Comparison of ENCODE assay signal across 20 cellular contexts in the genomic region with DNA sequence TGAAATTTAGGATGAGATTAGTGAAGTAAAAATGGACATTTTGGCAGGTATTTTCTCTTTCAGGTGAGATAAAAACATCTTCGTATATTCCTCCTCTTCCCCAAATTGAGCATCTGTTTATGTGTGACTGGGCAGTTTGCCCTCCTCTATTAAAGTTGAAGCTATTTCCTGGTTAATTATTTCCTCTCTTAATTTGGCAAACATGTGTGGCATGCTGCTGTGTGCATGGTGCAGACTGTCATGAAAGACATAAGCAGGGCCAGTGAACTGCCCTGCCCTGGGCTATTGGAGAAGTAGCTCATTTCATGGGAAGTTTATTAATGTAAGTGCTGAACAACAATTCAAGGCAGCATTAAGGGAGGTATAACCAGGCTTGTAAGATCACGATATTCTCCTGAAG. TPM values are rescaled to one million over a fixed set of nuclear protein-coding genes. Genes with fewer than 3 reads are reported as not detected.
DNase-seq lines count a peak whose midpoint lies in the region; ATAC-seq, FAIRE-seq and TF ChIP-seq lines count a peak whose summit lies in the region.
"Had no signal": no experiment of that assay in that cellular context is flagged by ENCODE, and none has a peak within 500 bp of the region (broad histone marks: within the 10 kb centered on the region; RNA-seq: fewer than 3 reads in every experiment).

No MANE protein-coding gene starts in this region.

- H3K79me2 ChIP-seq in GM23248 (ENCODE audit: insufficient read depth), result no peaks in the 10 kb centered on the region
- H3K79me2 ChIP-seq in HepG2 (ENCODE audit: insufficient read depth, low read length), result no peaks in the 10 kb centered on the region

- CTCF ChIA-PET in HepG2 (lab: Yijun Ruan, JAX; ENCODE audit: low intra/inter-chr PET ratio, low total read pairs), result no interaction called here

- H3K9ac ChIP-seq in GM23248 (no peak overlapping the region), HepG2 (ENCODE audit: insufficient read depth, low read depth, low read length) (no peak overlapping the region)

- ATAC-seq in GM19463 (IDR thresholded peaks at IDR 0.05; ENCODE audit: unreplicated experiment) (no peak), HepG2 (no peak)
- ATAC-seq: HCT116 had no signal

- peak; percentile 29 for DNase-seq in DMS79 (lab: John Stamatoyannopoulos, UW)
- DNase-seq in NCI-H1694 treated with DMSO at 0.1 percent for 48 hours (lab: John Stamatoyannopoulos, UW), result peak; percentile 45
- DNase-seq in left kidney (ENCODE audit: low read depth, low spot score), result peak; percentile 26
- DNase-seq in GM23248, result no peak
- DNase-seq in HepG2 (ENCODE audit: low spot score), result no peak
- DNase-seq: ACHN, AML-193, Caco-2, MV-4-11, NCI-H187, NCI-H2171 treated with DMSO at 0.1 percent for 48 hours, NCI-H446 treated with DMSO at 0.1 percent for 48 hours, NCI-H82, T-helper 2 cell had no signal

- intact Hi-C loops in HepG2 (cut with micrococcal nuclease; ENCODE audit: unreplicated experiment), result no loop called here

- no TSS peak for BruUV-seq in HepG2 (replicated peaks; lab: Mats Ljungman, UMichigan)

- no peaks in the 10 kb centered on the region for H3K9me2 ChIP-seq in GM23248 (ENCODE audit: insufficient read depth)

- H4K20me1 ChIP-seq in GM23248 (ENCODE audit: insufficient read depth) (no peaks in the 10 kb centered on the region), HepG2 (ENCODE audit: insufficient read depth, low read length) (no peaks in the 10 kb centered on the region)

- TF ChIP-seq RAD21 in HepG2 (CRISPR knock-in tag; IDR thresholded peaks at IDR 0.05), result no peak

- H3K27me3 ChIP-seq in GM23248 (replicated peaks; ENCODE audit: insufficient read depth) (no peaks in the 10 kb centered on the region), HepG2 (ENCODE audit: control insufficient read depth in 1 of 2, insufficient read depth in 2 of 2, low read length in 2 of 2) (0 out of 5 replicates have a peak, but pooled peaks cover 0 to 3% of the 10 kb centered on the region in 2 experiments)
- H3K27me3 ChIP-seq: SJSA1 had no signal

- no peak for FAIRE-seq in HepG2 (lab: Jason Lieb, UNC)
- FAIRE-seq: GM12892, HTR-8/SVneo had no signal

- in situ Hi-C loops in GM23248 (cut with MboI), result no loop called here
- in situ Hi-C loops in HepG2 (cut with HindIII; ENCODE audit: extremely low pct_ligation_motif_present, low pct_unique_long_range_greater_than_20kb), result no loop called here

- H2AFZ ChIP-seq in GM23248 (no peak overlapping the region), HepG2 (ENCODE audit: low read length) (no peak overlapping the region)

- no peak for TF ChIP-seq CTCF in 22Rv1 (IDR thresholded peaks at IDR 0.05)
- TF ChIP-seq CTCF in HepG2 (CRISPR knock-in tag; IDR thresholded peaks at IDR 0.05), result no peak

- 0 out of 2 replicates have a peak, but pooled peaks cover 2% of the 10 kb centered on the region for H3F3A ChIP-seq in GM23248 (ENCODE audit: insufficient read depth)

- H3K4me3 ChIP-seq in GM23248, result no peak overlapping the region
- H3K4me3 ChIP-seq in HepG2 (replicated peaks in 1 of 3; ENCODE audit: insufficient read depth in 1 of 3, low read depth in 2 of 3, low read length in 3 of 3), result no peak overlapping the region
- H3K4me3 ChIP-seq: SJSA1 had no signal

- H3K4me1 ChIP-seq in GM23248 (ENCODE audit: insufficient read depth) (no peaks in the 10 kb centered on the region), HepG2 (ENCODE audit: insufficient read depth, low read length) (no peaks in the 10 kb centered on the region)
- H3K4me1 ChIP-seq: Caco-2, SJSA1 had no signal

- TF ChIP-seq POLR2A in HepG2 (IDR thresholded peaks at IDR 0.05; ENCODE audit: insufficient read depth in 1 of 2, low read depth in 2 of 2, low read length in 2 of 2), result no peak

- H3K36me3 ChIP-seq in GM23248 (ENCODE audit: low read depth) (no peaks in the 10 kb centered on the region), HepG2 (replicated peaks in 1 of 2; ENCODE audit: control insufficient read depth in 1 of 2, insufficient read depth in 2 of 2, low read length in 2 of 2) (no peaks in the 10 kb centered on the region)
- H3K36me3 ChIP-seq: SJSA1 had no signal

- H3K9me3 ChIP-seq in GM23248 (ENCODE audit: low read depth), result no peaks in the 10 kb centered on the region
- H3K9me3 ChIP-seq in HepG2 (ENCODE audit: low read length), result no peaks in the 10 kb centered on the region
- H3K9me3 ChIP-seq: Caco-2, SJSA1 had no signal

- TF ChIP-seq EP300 in HepG2 (IDR thresholded peaks at IDR 0.05; ENCODE audit: low read depth in 2 of 2, low read length in 2 of 2) (no peak), HepG2 (CRISPR knock-in tag; IDR thresholded peaks at IDR 0.05; ENCODE audit: borderline replicate concordance) (no peak)

- H3K27ac ChIP-seq in 22Rv1 (peak overlapping the region; percentile 78), GM23248 (no peak overlapping the region), HepG2 (ENCODE audit: extremely low read length, insufficient read depth, low read length) (no peak overlapping the region)
- H3K27ac ChIP-seq: SJSA1 had no signal

- 79 to 95% methylated on average over 2 of the region's 2 CpGs for WGBS in GM23248 (ENCODE audit: low coverage in 1 of 2, low lambda C conversion rate in 2 of 2, missing lambda C conversion rate in 2 of 2), 2 experiments
- 45% methylated on average over 2 of the region's 2 CpGs for WGBS in HepG2 (ENCODE audit: low lambda C conversion rate)

- POLR2A ChIA-PET in HepG2 (lab: Yijun Ruan, JAX), result no interaction called here

- H3K4me2 ChIP-seq in GM23248 (ENCODE audit: unreplicated experiment), result no peak overlapping the region
- no peak overlapping the region for H3K4me2 ChIP-seq in HepG2 (ENCODE audit: low read depth, low read length)

TF ChIP-seq in HepG2, 621 proteins besides CTCF, POLR2A, EP300 and RAD21:
- TF ChIP-seq, protein P1, sequence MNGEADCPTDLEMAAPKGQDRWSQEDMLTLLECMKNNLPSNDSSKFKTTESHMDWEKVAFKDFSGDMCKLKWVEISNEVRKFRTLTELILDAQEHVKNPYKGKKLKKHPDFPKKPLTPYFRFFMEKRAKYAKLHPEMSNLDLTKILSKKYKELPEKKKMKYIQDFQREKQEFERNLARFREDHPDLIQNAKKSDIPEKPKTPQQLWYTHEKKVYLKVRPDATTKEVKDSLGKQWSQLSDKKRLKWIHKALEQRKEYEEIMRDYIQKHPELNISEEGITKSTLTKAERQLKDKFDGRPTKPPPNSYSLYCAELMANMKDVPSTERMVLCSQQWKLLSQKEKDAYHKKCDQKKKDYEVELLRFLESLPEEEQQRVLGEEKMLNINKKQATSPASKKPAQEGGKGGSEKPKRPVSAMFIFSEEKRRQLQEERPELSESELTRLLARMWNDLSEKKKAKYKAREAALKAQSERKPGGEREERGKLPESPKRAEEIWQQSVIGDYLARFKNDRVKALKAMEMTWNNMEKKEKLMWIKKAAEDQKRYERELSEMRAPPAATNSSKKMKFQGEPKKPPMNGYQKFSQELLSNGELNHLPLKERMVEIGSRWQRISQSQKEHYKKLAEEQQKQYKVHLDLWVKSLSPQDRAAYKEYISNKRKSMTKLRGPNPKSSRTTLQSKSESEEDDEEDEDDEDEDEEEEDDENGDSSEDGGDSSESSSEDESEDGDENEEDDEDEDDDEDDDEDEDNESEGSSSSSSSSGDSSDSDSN (CRISPR knock-in tag; IDR thresholded peaks at IDR 0.05), result no peak
- TF ChIP-seq SNAPC2 (CRISPR knock-in tag; IDR thresholded peaks at IDR 0.05), result no peak
- TF ChIP-seq CBX1 (IDR thresholded peaks at IDR 0.05; ENCODE audit: low read depth), result no peak
- TF ChIP-seq LCORL (IDR thresholded peaks at IDR 0.05), result no peak
- TF ChIP-seq LCORL (CRISPR knock-in tag; IDR thresholded peaks at IDR 0.05), result no peak
TF ChIP-seq in HepG2: peak in this region for 0.

RNA-seq across cellular contexts. Expression of a gene that starts 52.6 kb away (rescaled TPM):
- not detected in 2 replicates for total RNA-seq in GM23248 (2014; rRNA removed; shearing (Covaris generic))
- not detected in 2 replicates for polyA plus RNA-seq in GM23248 (2016; fragmentation: Nextera tagmentation; extraction: Ambion mirVana)
- total RNA-seq in HepG2 (2016; rRNA removed; fragmentation: Illumina TruSeq; extraction: Trizol), result not detected in 2 replicates
- not detected in 2 replicates for total RNA-seq in HepG2 (2016; cell fraction: cytosol; rRNA removed; fragmentation: Illumina TruSeq; extraction: Trizol; ENCODE audit: low read depth)
- total RNA-seq in HepG2 (2016; cell fraction: insoluble cytoplasmic fraction; rRNA removed; fragmentation: Illumina TruSeq; extraction: Trizol), result not detected in 2 replicates
- not detected in 2 replicates for total RNA-seq in HepG2 (2016; cell fraction: membrane; rRNA removed; fragmentation: Illumina TruSeq; extraction: Trizol)
- total RNA-seq in HepG2 (2016; cell fraction: nucleus; rRNA removed; fragmentation: Illumina TruSeq; extraction: Trizol), result not detected in 2 replicates
- not detected in 2 replicates for polyA plus RNA-seq in HepG2 (2011; rRNA removed)
- polyA plus RNA-seq in HepG2 (2011; cell fraction: cytosol; rRNA removed), result not detected in 2 replicates
- polyA plus RNA-seq in HepG2 (2011; cell fraction: nucleus; rRNA removed), result not detected in 2 replicates
- polyA plus RNA-seq in HepG2 (2012), result not detected in 2 replicates
- not detected in 2 replicates for polyA plus RNA-seq in HepG2 (2016; cell fraction: cytosol; fragmentation: Illumina TruSeq; extraction: Trizol; ENCODE audit: low read depth)
- polyA plus RNA-seq in HepG2 (2016; cell fraction: insoluble cytoplasmic fraction; fragmentation: Illumina TruSeq; extraction: Trizol; ENCODE audit: low read depth), result not detected in 2 replicates
- polyA plus RNA-seq in HepG2 (2016; cell fraction: membrane; fragmentation: Illumina TruSeq; extraction: Trizol; ENCODE audit: low read depth), result not detected in 2 replicates
- not detected in 2 replicates for polyA plus RNA-seq in HepG2 (2016; cell fraction: nucleus; fragmentation: Illumina TruSeq; extraction: Trizol; ENCODE audit: insufficient read depth, low read depth)
- polyA minus RNA-seq in HepG2 (2011; rRNA and poly(A)+ RNA removed; ENCODE audit: low replicate concordance), result not detected in 2 replicates
- polyA minus RNA-seq in HepG2 (2011; cell fraction: cytosol; rRNA and poly(A)+ RNA removed), result not detected in 2 replicates
- not detected in 2 replicates for polyA minus RNA-seq in HepG2 (2011; cell fraction: nucleus; rRNA and poly(A)+ RNA removed)
- total RNA-seq: Caco-2, SJSA1 had no signal

Comparison
In these comparisons a context has a peak if more than half of its experiments do, and no peak if none do; other contexts are left out.
1. DNase-seq: peak in DMS79 (single experiment), NCI-H1694 treated with DMSO at 0.1 percent for 48 hours (single experiment) and left kidney (single experiment); none in GM23248 (single experiment) and HepG2 (single experiment).